Comparison of ENCODE assay signal across 10 cellular contexts in the genomic region with DNA sequence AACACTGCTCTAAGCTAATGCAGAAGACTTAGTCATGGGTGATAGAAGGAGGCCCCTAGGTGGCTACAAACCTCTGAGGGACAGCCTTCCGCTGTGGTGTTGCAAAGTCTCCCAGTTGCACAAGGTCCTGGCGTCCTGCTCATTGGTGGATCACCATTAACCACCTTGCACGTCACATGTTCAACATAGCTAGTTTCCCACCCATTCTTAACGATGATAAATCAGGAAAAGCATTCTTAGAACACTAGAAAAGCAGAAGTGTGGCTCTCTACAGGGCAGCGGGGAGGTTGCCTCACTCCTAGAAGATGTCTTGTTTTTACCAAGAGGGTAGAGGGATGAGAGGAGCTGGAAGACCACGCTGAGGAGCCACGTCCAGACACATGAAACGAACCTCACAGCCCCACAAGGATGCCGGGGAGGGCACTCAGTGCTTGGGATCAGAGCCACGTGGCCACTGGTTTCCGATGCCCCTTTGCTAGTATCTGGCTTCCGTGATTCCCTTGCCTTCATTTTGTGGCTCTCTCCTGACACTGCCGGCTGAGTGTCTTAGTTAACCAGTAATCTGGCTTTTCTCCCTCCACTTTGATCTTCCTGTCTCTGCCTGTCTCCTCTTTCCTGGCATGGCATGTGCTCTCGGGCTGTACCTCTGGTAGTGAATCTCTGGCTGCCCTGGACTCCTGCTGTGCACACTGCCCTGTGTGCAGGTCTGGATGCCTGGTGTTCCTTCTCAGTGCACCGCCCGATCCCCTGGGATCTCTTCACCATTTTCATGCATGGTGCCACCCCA.
A peak's percentile ranks its signal among the peaks of the same experiment; 100 is the strongest.
DNase-seq lines count a peak whose midpoint lies in the region; ATAC-seq and TF ChIP-seq lines count a peak whose summit lies in the region.
"Had no signal": no experiment of that assay in that cellular context is flagged by ENCODE, and none has a peak within 500 bp of the region (broad histone marks: within the 10 kb centered on the region; RNA-seq: fewer than 3 reads in every experiment).

No MANE protein-coding gene starts in this region.

- peaks cover 51% of the 10 kb centered on the region for H3K4me1 Mint-ChIP-seq in CD4-positive, alpha-beta T cell (ENCODE audit: low read depth)
- H3K4me1 Mint-ChIP-seq in activated T-helper 17 cell treated with anti-CD3 and anti-CD28 coated beads, Interleukin-2, amount 50 U/mL, for 72 hours: peaks cover 54% of the 10 kb centered on the region

- in situ Hi-C loops in GM23248 (cut with MboI): no loop called here

- CTCF ChIA-PET in CD4-positive, alpha-beta T cell (lab: Charles Lee): no interaction called here

- H3K27ac Mint-ChIP-seq in CD4-positive, alpha-beta T cell: peak overlapping the region; percentile 50
- H3K27ac Mint-ChIP-seq in activated T-helper 17 cell treated with anti-CD3 and anti-CD28 coated beads, Interleukin-2, amount 50 U/mL, for 72 hours: peak overlapping the region; percentile 92

- H3K9ac ChIP-seq in GM23248: no peak overlapping the region

- peaks cover 17% of the 10 kb centered on the region for H3F3A ChIP-seq in GM23248 (ENCODE audit: insufficient read depth)

- H3K36me3 Mint-ChIP-seq in CD4-positive, alpha-beta T cell (ENCODE audit: low read depth): peaks cover 53% of the 10 kb centered on the region
- H3K36me3 Mint-ChIP-seq in activated T-helper 17 cell treated with anti-CD3 and anti-CD28 coated beads, Interleukin-2, amount 50 U/mL, for 72 hours (ENCODE audit: low read depth): peaks cover 56% of the 10 kb centered on the region

- H3K4me1 ChIP-seq in right lobe of liver: no peaks in the 10 kb centered on the region
- peaks cover 13% of the 10 kb centered on the region for H3K4me1 ChIP-seq in GM23248 (ENCODE audit: insufficient read depth)

- POLR2A ChIA-PET in CD4-positive, alpha-beta T cell (lab: Charles Lee): no interaction called here

- 49% methylated on average over 9 of the region's 16 CpGs for WGBS in right lobe of liver (ENCODE audit: insufficient coverage, low coverage, low lambda C conversion rate, missing lambda C conversion rate)
- 93 to 95% methylated on average over 16 of the region's 16 CpGs for WGBS in GM23248 (ENCODE audit: low coverage in 1 of 2, low lambda C conversion rate in 2 of 2, missing lambda C conversion rate in 2 of 2), 2 experiments

- no peaks in the 10 kb centered on the region for H3K9me3 ChIP-seq in CD4-positive, alpha-beta T cell (ENCODE audit: control insufficient read depth, low read length)
- no peaks in the 10 kb centered on the region for H3K9me3 ChIP-seq in right lobe of liver
- no peaks in the 10 kb centered on the region for H3K9me3 ChIP-seq in GM23248 (ENCODE audit: low read depth)

- H3K79me2 ChIP-seq in GM23248 (ENCODE audit: insufficient read depth): no peaks in the 10 kb centered on the region

- intact Hi-C loops in CD4-positive, alpha-beta T cell (cut with DNase I, micrococcal nuclease): no loop called here
- intact Hi-C loops in right lobe of liver (cut with DNase I): no loop called here

- H3K9me2 ChIP-seq in GM23248 (ENCODE audit: insufficient read depth): no peaks in the 10 kb centered on the region

- TF ChIP-seq CTCF in CD4-positive, alpha-beta T cell (IDR thresholded peaks at IDR 0.05): no peak
- TF ChIP-seq CTCF in right lobe of liver (IDR thresholded peaks at IDR 0.05): peak in 1 of 4 donors; percentile 6

- no peak overlapping the region for H2AFZ ChIP-seq in GM23248

- no peak for TF ChIP-seq POLR2A in right lobe of liver (IDR thresholded peaks at IDR 0.05)

- H3K4me3 ChIP-seq in right lobe of liver: no peak overlapping the region
- H3K4me3 ChIP-seq in GM23248: no peak overlapping the region
- H3K4me3 ChIP-seq: dorsolateral prefrontal cortex had no signal

- H3K27me3 ChIP-seq in CD4-positive, alpha-beta T cell (ENCODE audit: control insufficient read depth, insufficient read depth, low read length): no peaks in the 10 kb centered on the region
- no peaks in the 10 kb centered on the region for H3K27me3 ChIP-seq in right lobe of liver
- H3K27me3 ChIP-seq in GM23248 (replicated peaks; ENCODE audit: insufficient read depth): no peaks in the 10 kb centered on the region
- H3K27me3 ChIP-seq: dorsolateral prefrontal cortex had no signal

- no peak for DNase-seq in CD4-positive, alpha-beta T cell
- DNase-seq in right lobe of liver: peak; percentile 49 to 66 (median 59)
- no peak for DNase-seq in GM19240 (ENCODE audit: insufficient read length, low spot score)
- no peak for DNase-seq in LoVo (ENCODE audit: low spot score)
- DNase-seq in GM23248: no peak
- DNase-seq: NCI-H748 treated with DMSO at 0.1 percent for 48 hours had no signal

- H3K27ac ChIP-seq in CD4-positive, alpha-beta T cell (ENCODE audit: low read depth, low read length): no peak overlapping the region
- H3K27ac ChIP-seq in right lobe of liver: no peak overlapping the region
- H3K27ac ChIP-seq in GM23248: no peak overlapping the region

- no peak overlapping the region for H3K4me3 Mint-ChIP-seq in CD4-positive, alpha-beta T cell
- peak overlapping the region; percentile 81 for H3K4me3 Mint-ChIP-seq in activated T-helper 17 cell treated with anti-CD3 and anti-CD28 coated beads, Interleukin-2, amount 50 U/mL, for 72 hours

- H3K27me3 Mint-ChIP-seq in CD4-positive, alpha-beta T cell: no peaks in the 10 kb centered on the region
- no peaks in the 10 kb centered on the region for H3K27me3 Mint-ChIP-seq in activated T-helper 17 cell treated with anti-CD3 and anti-CD28 coated beads, Interleukin-2, amount 50 U/mL, for 72 hours

- H4K20me1 ChIP-seq in GM23248 (ENCODE audit: insufficient read depth): no peaks in the 10 kb centered on the region

- no peak overlapping the region for H3K4me2 ChIP-seq in GM23248 (ENCODE audit: unreplicated experiment)

- H3K36me3 ChIP-seq in right lobe of liver: no peaks in the 10 kb centered on the region
- H3K36me3 ChIP-seq in GM23248 (ENCODE audit: low read depth): no peaks in the 10 kb centered on the region

- H3K9me3 Mint-ChIP-seq in CD4-positive, alpha-beta T cell: no peaks in the 10 kb centered on the region
- H3K9me3 Mint-ChIP-seq in activated T-helper 17 cell treated with anti-CD3 and anti-CD28 coated beads, Interleukin-2, amount 50 U/mL, for 72 hours: no peaks in the 10 kb centered on the region

- no peak for ATAC-seq in CD4-positive, alpha-beta T cell (ENCODE audit: poor library complexity)
- ATAC-seq in GM21526 (IDR thresholded peaks at IDR 0.05; ENCODE audit: low FRiP score, unreplicated experiment) (peak; percentile 52), right lobe of liver (peak; percentile 78 to 85 (median 80)), GM21447 (IDR thresholded peaks at IDR 0.05; ENCODE audit: unreplicated experiment) (no peak)
- no peak for ATAC-seq in activated T-helper 17 cell treated with anti-CD3 and anti-CD28 coated beads, Interleukin-2, amount 50 U/mL, for 72 hours (replicated peaks)

Comparison
In these comparisons a context has a peak if more than half of its experiments do, and no peak if none do; other contexts are left out.
1. ATAC-seq: peak in GM21526 (single experiment) and right lobe of liver (4 of 4); none in CD4-positive, alpha-beta T cell (single experiment), activated T-helper 17 cell treated with anti-CD3 and anti-CD28 coated beads, Interleukin-2, amount 50 U/mL, for 72 hours (single experiment) and GM21447 (single experiment).
2. DNase-seq: peak in right lobe of liver (3 of 3); none in CD4-positive, alpha-beta T cell (0 of 10), GM19240 (single experiment), LoVo (single experiment) and GM23248 (single experiment).